27 cellular contexts compared by ENCODE assay signal in the genomic region with DNA sequence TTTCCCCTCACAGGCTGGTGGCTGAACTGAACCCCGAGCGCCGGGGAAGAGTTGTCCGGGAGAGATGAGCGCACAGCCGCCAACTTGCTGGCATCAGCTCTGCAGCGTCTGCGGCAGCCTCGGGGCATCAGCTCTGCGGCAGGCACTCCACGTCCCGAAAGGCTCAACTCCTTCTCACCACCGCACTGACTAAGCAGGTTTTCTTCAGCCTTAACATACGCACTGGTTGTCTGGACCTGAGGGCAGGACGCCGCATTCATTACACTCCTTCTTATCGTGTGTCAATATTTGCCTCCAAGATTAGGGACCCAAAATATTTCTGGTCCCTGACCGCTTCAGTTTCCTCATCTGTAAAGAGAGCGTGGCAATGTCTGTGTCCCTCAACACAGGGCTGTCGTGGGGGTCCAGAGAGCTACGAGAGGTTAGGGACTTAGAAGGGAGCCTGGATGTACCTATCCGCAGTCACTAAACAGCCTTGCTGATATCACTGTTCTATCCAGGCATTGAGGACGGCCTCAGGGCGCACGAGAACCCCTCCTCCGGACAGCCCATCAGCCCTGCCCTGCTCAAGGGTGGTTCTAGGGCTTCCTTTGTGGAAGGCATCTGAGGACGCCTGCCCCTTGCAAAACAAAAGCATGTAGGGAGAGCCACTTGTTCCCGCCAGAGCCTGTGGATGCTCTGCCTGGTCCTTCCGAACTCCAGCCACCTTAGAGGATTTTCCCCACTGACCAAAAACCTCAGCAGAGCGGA. TPM values are rescaled to one million over a fixed set of nuclear protein-coding genes. Genes with fewer than 3 reads are reported as not detected.
DNase-seq lines count a peak whose midpoint lies in the region; ATAC-seq, FAIRE-seq and TF ChIP-seq lines count a peak whose summit lies in the region.
"Had no signal": no experiment of that assay in that cellular context is flagged by ENCODE, and none has a peak within 500 bp of the region (broad histone marks: within the 10 kb centered on the region; RNA-seq: fewer than 3 reads in every experiment).

No MANE protein-coding gene starts in this region.

- H2AFZ ChIP-seq in GM23338: no peak overlapping the region; the same call in 1 of the 2 replicates
- H2AFZ ChIP-seq: PC-9 had no signal

- TF ChIP-seq CTCF in GM23338 (conservative IDR thresholded peaks at IDR 0.05; ENCODE audit: low read depth in 2 of 2): no peak
- no peak for TF ChIP-seq CTCF in kidney (IDR thresholded peaks at IDR 0.05; ENCODE audit: borderline replicate concordance, extremely low read depth, insufficient read depth)
- no peak for TF ChIP-seq CTCF in spleen (IDR thresholded peaks at IDR 0.05 in 8 of 11, conservative IDR thresholded peaks at IDR 0.05 in 3 of 11)

- no peak overlapping the region for H3K9ac ChIP-seq in kidney (ENCODE audit: low read length in 2 of 2)

- H3K36me3 ChIP-seq in GM23338 (ENCODE audit: insufficient read depth) (no peaks in the 10 kb centered on the region), kidney (ENCODE audit: control insufficient read depth in 1 of 2, insufficient read depth in 2 of 2, low read length in 2 of 2) (peaks cover 0 to 3% of the 10 kb centered on the region in 2 donors), spleen (no peaks in the 10 kb centered on the region)
- H3K36me3 ChIP-seq: MG63 had no signal

- no peak overlapping the region for H3K27ac Mint-ChIP-seq in GM23338
- H3K27ac Mint-ChIP-seq: B cell; CD8-positive, alpha-beta T cell had no signal

- no peaks in the 10 kb centered on the region for H3K9me2 ChIP-seq in GM23338 (ENCODE audit: insufficient read depth)

- no peaks in the 10 kb centered on the region for H3K4me1 ChIP-seq in GM23338 (ENCODE audit: insufficient read depth)
- H3K4me1 ChIP-seq in kidney (ENCODE audit: control insufficient read depth in 1 of 2, insufficient read depth in 1 of 2, low read depth in 1 of 2, low read length in 2 of 2): peaks cover 0 to 4% of the 10 kb centered on the region in 2 donors
- H3K4me1 ChIP-seq in spleen: peaks cover 5 to 33% (median 25%) of the 10 kb centered on the region in 6 donors

- no peak for FAIRE-seq in kidney (lab: Jason Lieb, UNC)
- FAIRE-seq: GM12891, H54 had no signal

- WGBS in spleen, 5 donors: 89 to 96% (median 93%) methylated on average over 29 to 30 of the region's 30 CpGs

- H3K79me2 ChIP-seq in GM23338 (replicated peaks; ENCODE audit: insufficient read depth): no peaks in the 10 kb centered on the region

- H3F3A ChIP-seq in GM23338 (replicated peaks; ENCODE audit: low read depth): no peaks in the 10 kb centered on the region

- H3K27me3 Mint-ChIP-seq in GM23338 (ENCODE audit: insufficient read depth, low read depth, poor library complexity): no peaks in the 10 kb centered on the region

- H3K4me2 ChIP-seq in GM23338: no peak overlapping the region
- H3K4me2 ChIP-seq: PC-9 had no signal

- no peak for TF ChIP-seq POLR2A in spleen (IDR thresholded peaks at IDR 0.05)

- no peak overlapping the region for H3K4me3 Mint-ChIP-seq in GM23338
- H3K4me3 Mint-ChIP-seq: B cell; CD8-positive, alpha-beta T cell had no signal

- H3K27ac ChIP-seq in GM23338 (ENCODE audit: low read depth): no peak overlapping the region
- H3K27ac ChIP-seq in kidney (ENCODE audit: low read depth in 2 of 2, low read length in 2 of 2): no peak overlapping the region
- peak overlapping the region in 2 of 8 donors; percentile 17 to 27 for H3K27ac ChIP-seq in spleen
- H3K27ac ChIP-seq: 22Rv1, C4-2B, PC-9, SK-N-MC had no signal

- peaks cover 3% of the 10 kb centered on the region; the same call in 1 of the 3 replicates for H3K4me1 Mint-ChIP-seq in GM23338
- H3K4me1 Mint-ChIP-seq: B cell had no signal

- 0 out of 3 replicates have a peak, but pooled peaks cover 5% of the 10 kb centered on the region for H3K36me3 Mint-ChIP-seq in GM23338 (ENCODE audit: low read depth)
- H3K36me3 Mint-ChIP-seq: CD8-positive, alpha-beta T cell had no signal

- no peaks in the 10 kb centered on the region for H3K27me3 ChIP-seq in GM23338 (ENCODE audit: insufficient read depth)
- peaks cover 0 to 16% (median 0%) of the 10 kb centered on the region in 7 donors for H3K27me3 ChIP-seq in spleen (replicated peaks in 1 of 7)
- H3K27me3 ChIP-seq: MG63 had no signal

- DNase-seq in SIG-M5 treated with dmso at 0.1 percent for 504 hours (lab: John Stamatoyannopoulos, UW; ENCODE audit: unreplicated experiment) (peak; percentile 3), SIG-M5 (lab: John Stamatoyannopoulos, UW) (no peak), GM23338 (ENCODE audit: low spot score) (no peak), kidney (peak; percentile 41), spleen (peak; percentile 71), NCI-H82 treated with DMSO at 0.1 percent for 48 hours (lab: John Stamatoyannopoulos, UW; ENCODE audit: unreplicated experiment) (no peak)
- DNase-seq: CD8-positive, alpha-beta T cell; DMS 273 treated with DMSO at 0.1 percent for 48 hours; DMS79; EL; GF-D8; KBM-7; MG63; NCI-H1105 treated with DMSO at 0.1 percent for 48 hours; NCI-H146; NCI-H2029; NCI-H446 treated with DMSO at 0.1 percent for 48 hours; NCI-H526; PC-9 had no signal

- H3K9me3 Mint-ChIP-seq in GM23338: peaks cover 28% of the 10 kb centered on the region
- H3K9me3 Mint-ChIP-seq: CD8-positive, alpha-beta T cell had no signal

- no peak overlapping the region for H3K4me3 ChIP-seq in GM23338
- H3K4me3 ChIP-seq in kidney (ENCODE audit: low read length in 2 of 2): no peak overlapping the region
- no peak overlapping the region for H3K4me3 ChIP-seq in spleen
- H3K4me3 ChIP-seq: MG63, PC-9, SK-N-MC had no signal

- intact Hi-C loops in kidney (cut with DNase I) (no loop called here), spleen (cut with DNase I; ENCODE audit: low total_unique reads) (no loop called here)

- no peaks in the 10 kb centered on the region for H4K20me1 ChIP-seq in GM23338 (replicated peaks; ENCODE audit: insufficient read depth)

- H3K9me3 ChIP-seq in kidney (ENCODE audit: control insufficient read depth in 1 of 2, low read length in 2 of 2): no peaks in the 10 kb centered on the region
- H3K9me3 ChIP-seq in spleen: peaks cover 0 to 11% (median 0%) of the 10 kb centered on the region in 8 donors

- peak; percentile 59 for ATAC-seq in GM23338
- no peak for ATAC-seq in esophagus mucosa
- ATAC-seq: CD8-positive, alpha-beta T cell; Right ventricle myocardium inferior had no signal

TF ChIP-seq in GM23338, 12 proteins besides CTCF, POLR2A, EP300 and RAD21 (continues in another document):
- TF ChIP-seq JUNB (IDR thresholded peaks at IDR 0.05; ENCODE audit: unreplicated experiment) (no peak), STAT1 (IDR thresholded peaks at IDR 0.05; ENCODE audit: unreplicated experiment) (no peak)

RNA-seq across cellular contexts. Expression of a gene that starts 42.8 kb away (rescaled TPM):
- total RNA-seq in GM23338 (2014; rRNA removed; shearing (Covaris generic)): 15.8 and 24.9 TPM in 2 replicates
- polyA plus RNA-seq in GM23338 (2016; fragmentation: Nextera tagmentation; extraction: Ambion mirVana): 5.5 and 6.6 TPM in 2 replicates
- total RNA-seq in kidney: 5.8 TPM
- 2.4 TPM for polyA plus RNA-seq in kidney (ENCODE audit: insufficient read depth, low read depth, low replicate concordance)
- 10 to 100 TPM in 5 of 7 donors, 1 to 10 TPM in 2; 8.6 to 22.5 (median 14.4) TPM for total RNA-seq in spleen
- 1 to 10 TPM; 5.0 to 9.3 (median 6.4) TPM for polyA plus RNA-seq in spleen
- 15.9 TPM for total RNA-seq in esophagus mucosa

Comparison
In these comparisons a context has a peak if more than half of its experiments do, and no peak if none do; other contexts are left out.
1. DNase-seq: peak in SIG-M5 treated with dmso at 0.1 percent for 504 hours (single experiment), kidney (single experiment) and spleen (single experiment); none in SIG-M5 (single experiment), GM23338 (single experiment) and NCI-H82 treated with DMSO at 0.1 percent for 48 hours (single experiment).